ENCODE assay signal across 9 cellular contexts in the genomic region with DNA sequence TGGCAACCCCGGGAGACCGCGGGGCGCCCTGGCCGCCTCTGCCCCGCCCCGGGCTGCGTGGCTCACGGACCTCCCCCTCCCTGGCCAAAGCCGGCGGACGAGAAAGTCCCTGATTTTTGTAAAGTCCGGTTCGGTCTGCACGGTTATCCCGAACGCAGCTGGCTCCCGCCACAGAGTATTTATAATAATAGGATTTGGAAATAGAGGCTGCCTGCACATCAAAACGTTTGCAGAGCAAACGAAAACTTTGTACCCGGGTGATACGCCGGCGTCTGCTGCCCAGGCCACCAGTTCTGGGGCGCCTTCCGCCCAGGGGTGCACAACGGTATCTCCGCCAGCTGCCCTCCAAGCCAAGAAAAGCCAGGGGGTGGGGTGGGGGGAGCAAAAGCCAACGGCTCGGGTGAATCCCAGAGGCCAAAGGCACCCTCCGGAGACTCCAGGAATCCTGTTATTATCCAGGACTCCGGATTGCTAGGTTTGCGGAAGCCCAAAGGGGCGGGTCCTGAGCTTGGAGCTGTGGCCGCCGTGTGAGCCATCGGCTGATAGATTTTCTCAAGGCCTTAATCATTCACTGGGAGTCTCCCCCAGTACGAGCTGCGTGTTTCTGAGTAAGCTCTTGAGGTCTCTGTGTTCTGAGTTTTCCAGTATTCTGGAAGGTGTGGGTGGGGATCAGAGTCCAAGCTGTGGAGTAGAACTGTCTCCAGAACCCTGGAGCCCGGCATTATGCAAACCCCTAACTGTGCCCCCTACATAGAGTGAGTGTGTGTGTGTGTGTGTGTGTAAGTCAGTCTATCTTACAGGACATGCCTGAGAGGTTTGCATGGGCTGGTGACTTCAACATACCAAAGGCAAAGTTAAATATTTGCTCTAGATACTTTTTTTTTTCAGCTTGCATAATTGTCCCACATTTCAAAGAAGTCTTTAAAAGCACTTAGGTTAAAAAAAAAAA. TPM values are rescaled to one million over a fixed set of nuclear protein-coding genes. Genes with fewer than 3 reads are reported as not detected.
DNase-seq lines count a peak whose midpoint lies in the region; ATAC-seq and TF ChIP-seq lines count a peak whose summit lies in the region.
"Had no signal": no experiment of that assay in that cellular context is flagged by ENCODE, and none has a peak within 500 bp of the region (broad histone marks: within the 10 kb centered on the region; RNA-seq: fewer than 3 reads in every experiment).

No MANE protein-coding gene starts in this region.

- no peak overlapping the region for H2BK15ac ChIP-seq in H9 (ENCODE audit: low read depth, low read length)

- no peaks in the 10 kb centered on the region for H3F3A ChIP-seq in smooth muscle cell (ENCODE audit: low read depth)

- TF ChIP-seq POLR2A in lower leg skin (IDR thresholded peaks at IDR 0.05), result no peak

- H2AFZ ChIP-seq in H9 (ENCODE audit: low read length) (no peak overlapping the region), smooth muscle cell (ENCODE audit: low read depth) (peak overlapping the region; percentile 81)

- H3K4me1 ChIP-seq in H9 (ENCODE audit: insufficient read depth, low read length) (peaks cover 12% of the 10 kb centered on the region), iPS-20b (ENCODE audit: insufficient read depth, low read length) (peaks cover 43% of the 10 kb centered on the region), smooth muscle cell (ENCODE audit: low read depth) (no peaks in the 10 kb centered on the region)
- peaks cover 3% of the 10 kb centered on the region for H3K4me1 ChIP-seq in effector memory CD4-positive, alpha-beta T cell (ENCODE audit: control insufficient read depth, insufficient read depth, low read length, poor library complexity, severe bottlenecking)

- H3T11ph ChIP-seq in H9 (ENCODE audit: low read length), result no peak overlapping the region

- no peak overlapping the region for H4K91ac ChIP-seq in H9 (ENCODE audit: insufficient read length, low read depth, low read length)

- no peak overlapping the region for H3K56ac ChIP-seq in H9 (ENCODE audit: insufficient read length, low read depth, low read length)

- H3K4me3 ChIP-seq in WERI-Rb-1 (ENCODE audit: low read depth, low read length) (peak overlapping the region; percentile 65), iPS-20b (ENCODE audit: low read length) (peak overlapping the region; percentile 86), smooth muscle cell (peak overlapping the region; percentile 64), lower leg skin (ENCODE audit: low read depth, poor library complexity, severe bottlenecking) (no peak overlapping the region)
- H3K4me3 ChIP-seq in effector memory CD4-positive, alpha-beta T cell (ENCODE audit: insufficient read depth, low read depth, low read length, poor library complexity, severe bottlenecking), result no peak overlapping the region

- H3K9me3 Mint-ChIP-seq in H9, result peaks cover 0 to 4% of the 10 kb centered on the region in 2 experiments; a peak in 1 of 5 replicates
- H3K9me3 Mint-ChIP-seq: activated naive CD4-positive, alpha-beta T cell treated with anti-CD3 and anti-CD28 coated beads, Interleukin-2, amount 50 U/mL, for 24 hours had no signal

- H4K20me1 ChIP-seq in H9 (ENCODE audit: control insufficient read depth, insufficient read depth, insufficient read length), result no peaks in the 10 kb centered on the region
- H4K20me1 ChIP-seq in smooth muscle cell (ENCODE audit: low read depth), result no peaks in the 10 kb centered on the region

- no peak overlapping the region for H2BK120ac ChIP-seq in H9 (ENCODE audit: low read depth, low read length, poor library complexity, severe bottlenecking)

- peak; percentile 64 for DNase-seq in H9
- DNase-seq in WERI-Rb-1, result peak; percentile 58
- DNase-seq in smooth muscle cell (lab: John Stamatoyannopoulos, UW; ENCODE audit: unreplicated experiment), result no peak
- no peak for DNase-seq in caudate nucleus (lab: John Stamatoyannopoulos, UW)
- no peak for DNase-seq in effector memory CD4-positive, alpha-beta T cell
- DNase-seq in lower leg skin (ENCODE audit: low spot score in 2 of 2), result no peak

- peaks cover 58 to 64% of the 10 kb centered on the region in 2 experiments for H3K4me1 Mint-ChIP-seq in H9

- H3K79me1 ChIP-seq in H9 (ENCODE audit: insufficient read depth, low read depth, low read length, poor library complexity, severe bottlenecking), result peaks cover 3% of the 10 kb centered on the region

- no peak overlapping the region for H3K9ac ChIP-seq in H9 (ENCODE audit: extremely low read depth, insufficient read length, low read length)
- peak overlapping the region; percentile 77; the same call in 1 of the 2 replicates for H3K9ac ChIP-seq in iPS-20b (ENCODE audit: low read depth, low read length)
- H3K9ac ChIP-seq in smooth muscle cell (ENCODE audit: low read depth), result no peak overlapping the region

- H3K14ac ChIP-seq in H9 (ENCODE audit: insufficient read depth, low read length), result no peak overlapping the region

- no peak overlapping the region for H3K4ac ChIP-seq in H9 (ENCODE audit: low read depth, low read length)

- H2BK12ac ChIP-seq in H9 (ENCODE audit: insufficient read length, low read depth, low read length), result no peak overlapping the region

- intact Hi-C loops in lower leg skin (cut with DNase I; ENCODE audit: low total_unique reads), result no loop called here

- no peak overlapping the region for H2AK5ac ChIP-seq in H9 (ENCODE audit: insufficient read length, low read length)

- peak overlapping the region; percentile 73 to 80 for H3K4me3 Mint-ChIP-seq in H9
- H3K4me3 Mint-ChIP-seq: activated naive CD4-positive, alpha-beta T cell treated with anti-CD3 and anti-CD28 coated beads, Interleukin-2, amount 50 U/mL, for 24 hours had no signal

- no peak overlapping the region for H3K23ac ChIP-seq in H9 (ENCODE audit: insufficient read length, low read depth, low read length)

- H3K4me2 ChIP-seq in H9 (ENCODE audit: insufficient read depth, insufficient read length, low read length), result peak overlapping the region; percentile 71
- H3K4me2 ChIP-seq in smooth muscle cell, result peak overlapping the region; percentile 97

- H3K36me3 ChIP-seq in WERI-Rb-1, result no peaks in the 10 kb centered on the region
- H3K36me3 ChIP-seq in iPS-20b (ENCODE audit: insufficient read depth, low read depth, low read length), result no peaks in the 10 kb centered on the region
- no peaks in the 10 kb centered on the region for H3K36me3 ChIP-seq in smooth muscle cell (ENCODE audit: low read depth)
- no peaks in the 10 kb centered on the region for H3K36me3 ChIP-seq in effector memory CD4-positive, alpha-beta T cell (ENCODE audit: control insufficient read depth, insufficient read depth, low read length)

- no CpG with 5 or more reads among the region's 40 CpGs for WGBS in H9 (ENCODE audit: extremely low coverage, insufficient read length, low lambda C conversion rate)
- 3% methylated on average over 36 of the region's 40 CpGs for WGBS in smooth muscle cell (ENCODE audit: low lambda C conversion rate)
- 5 to 7% methylated on average over 31 to 37 of the region's 40 CpGs for WGBS in lower leg skin, 2 donors

- no peak for ATAC-seq in GM21515 (IDR thresholded peaks at IDR 0.05; ENCODE audit: unreplicated experiment)

- no peak overlapping the region for H3K27ac ChIP-seq in H9 (ENCODE audit: insufficient read length, low read depth, low read length)
- H3K27ac ChIP-seq in WERI-Rb-1, result no peak overlapping the region
- no peak overlapping the region for H3K27ac ChIP-seq in iPS-20b (ENCODE audit: low read length)
- no peak overlapping the region for H3K27ac ChIP-seq in smooth muscle cell (ENCODE audit: low read depth)
- H3K27ac ChIP-seq in caudate nucleus (ENCODE audit: low read depth, low read length), result no peak overlapping the region
- H3K27ac ChIP-seq in effector memory CD4-positive, alpha-beta T cell (ENCODE audit: insufficient read depth, low read length, poor library complexity, severe bottlenecking), result no peak overlapping the region

- H3K18ac ChIP-seq in H9 (ENCODE audit: insufficient read length, low read depth, low read length), result no peak overlapping the region

- H3K23me2 ChIP-seq in H9 (ENCODE audit: insufficient read length, low read depth, low read length, poor library complexity, severe bottlenecking), result peaks cover 13% of the 10 kb centered on the region

- H3K9me3 ChIP-seq in H9 (ENCODE audit: control insufficient read depth, low read depth, low read length) (no peaks in the 10 kb centered on the region), WERI-Rb-1 (ENCODE audit: severe bottlenecking) (peaks cover 3% of the 10 kb centered on the region), iPS-20b (ENCODE audit: insufficient read depth, low read depth, low read length) (peaks cover under 1% of the 10 kb centered on the region; the same call in 1 of the 2 replicates), smooth muscle cell (replicated peaks; ENCODE audit: low read depth) (no peaks in the 10 kb centered on the region)
- H3K9me3 ChIP-seq in effector memory CD4-positive, alpha-beta T cell (ENCODE audit: control insufficient read depth, low read length), result no peaks in the 10 kb centered on the region

- H2BK20ac ChIP-seq in H9 (ENCODE audit: low read depth, low read length, poor library complexity, severe bottlenecking), result no peak overlapping the region

- no peaks in the 10 kb centered on the region for H3K27me3 ChIP-seq in H9 (ENCODE audit: insufficient read depth, low read length)
- H3K27me3 ChIP-seq in WERI-Rb-1 (ENCODE audit: insufficient read depth, low read depth, severe bottlenecking), result peaks cover 7% of the 10 kb centered on the region
- peaks cover 43% of the 10 kb centered on the region for H3K27me3 ChIP-seq in iPS-20b (ENCODE audit: insufficient read depth, low read length)
- H3K27me3 ChIP-seq in smooth muscle cell (ENCODE audit: low read depth), result peaks cover 37% of the 10 kb centered on the region
- H3K27me3 ChIP-seq in effector memory CD4-positive, alpha-beta T cell (replicated peaks; ENCODE audit: control insufficient read depth, insufficient read depth, low read length, poor library complexity, severe bottlenecking), result no peaks in the 10 kb centered on the region

- peaks cover 12% of the 10 kb centered on the region; the same call in 1 of the 2 replicates for H3K79me2 ChIP-seq in H9 (ENCODE audit: insufficient read depth, low read length)
- H3K79me2 ChIP-seq in smooth muscle cell (ENCODE audit: low read depth), result no peaks in the 10 kb centered on the region

- H4K5ac ChIP-seq in H9 (ENCODE audit: insufficient read length, low read depth, low read length), result no peak overlapping the region

- TF ChIP-seq CTCF in H9 (conservative IDR thresholded peaks at IDR 0.05), result no peak
- TF ChIP-seq CTCF in WERI-Rb-1 (IDR thresholded peaks at IDR 0.05; ENCODE audit: low read depth, low read length), result no peak
- no peak for TF ChIP-seq CTCF in smooth muscle cell (IDR thresholded peaks at IDR 0.05; ENCODE audit: borderline replicate concordance, insufficient read depth, poor library complexity, severe bottlenecking)
- TF ChIP-seq CTCF in lower leg skin (IDR thresholded peaks at IDR 0.05), result no peak

- H3K27ac Mint-ChIP-seq in H9, result 0 out of 7 replicates have a peak overlapping the region, but pooled peaks of 1 of the 3 experiments have one; percentile 44
- H3K27ac Mint-ChIP-seq: activated naive CD4-positive, alpha-beta T cell treated with anti-CD3 and anti-CD28 coated beads, Interleukin-2, amount 50 U/mL, for 24 hours had no signal

- no peak overlapping the region for H2BK5ac ChIP-seq in H9 (ENCODE audit: insufficient read length, low read length)

- no peak overlapping the region for H4K8ac ChIP-seq in H9 (replicated peaks; ENCODE audit: insufficient read length, low read depth, low read length)

- peaks cover 0 to 1% (median 1%) of the 10 kb centered on the region in 3 experiments; a peak in 2 of 7 replicates for H3K36me3 Mint-ChIP-seq in H9 (ENCODE audit: insufficient read depth in 1 of 3, low read depth in 3 of 3)
- H3K36me3 Mint-ChIP-seq: activated naive CD4-positive, alpha-beta T cell treated with anti-CD3 and anti-CD28 coated beads, Interleukin-2, amount 50 U/mL, for 24 hours had no signal

- H3K27me3 Mint-ChIP-seq in H9 (ENCODE audit: low read depth), result peaks cover 22% of the 10 kb centered on the region

RNA-seq across cellular contexts. Expression of a gene that starts 0.7 kb away (rescaled TPM):
- total RNA-seq in H9 (2021) (22.1 and 23.8 TPM in 2 replicates), smooth muscle cell (6.3 and 9.9 TPM in 2 replicates), lower leg skin (10 to 100 TPM in 2 of 4 donors, 1 to 10 TPM in 2; 1.1 to 16.7 (median 9.0) TPM)
- 1.5 and 6.7 TPM in 2 replicates for polyA plus RNA-seq in smooth muscle cell

Comparison
In these comparisons a context has a peak if more than half of its experiments do, and no peak if none do; other contexts are left out.
1. DNase-seq: peak in H9 (single experiment) and WERI-Rb-1 (single experiment); none in smooth muscle cell (single experiment), caudate nucleus (0 of 61), effector memory CD4-positive, alpha-beta T cell (0 of 3) and lower leg skin (0 of 2).
2. H3K4me3 ChIP-seq: peak in WERI-Rb-1 (single experiment), iPS-20b (single experiment) and smooth muscle cell (single experiment); none in effector memory CD4-positive, alpha-beta T cell (single experiment) and lower leg skin (single experiment).